ENCODE assay signal across 1 cellular context in the genomic region with DNA sequence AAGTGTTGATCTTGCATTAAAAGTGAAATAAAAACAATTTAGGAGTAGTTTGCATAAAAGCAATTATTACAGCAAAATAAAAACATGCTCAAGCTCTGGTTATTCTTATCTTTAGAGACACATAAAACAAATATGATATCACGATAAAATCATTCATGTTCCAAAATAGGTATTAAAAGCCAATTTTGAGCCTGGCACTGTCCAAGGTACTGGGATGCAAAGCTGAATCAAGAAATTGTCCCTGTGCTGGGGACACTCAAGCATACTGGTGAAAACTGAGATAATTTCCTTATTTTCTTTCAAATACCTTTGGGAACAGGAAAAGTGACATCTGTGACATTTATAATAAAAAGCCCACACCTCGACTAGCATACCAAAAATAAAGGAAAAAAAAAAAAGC.
TF ChIP-seq lines count a peak whose summit lies in the region.

No MANE protein-coding gene starts in this region.

TF ChIP-seq in WTC11, 78 proteins besides CTCF, POLR2A, EP300 and RAD21 (continued from another document):
- TF ChIP-seq, protein P1, sequence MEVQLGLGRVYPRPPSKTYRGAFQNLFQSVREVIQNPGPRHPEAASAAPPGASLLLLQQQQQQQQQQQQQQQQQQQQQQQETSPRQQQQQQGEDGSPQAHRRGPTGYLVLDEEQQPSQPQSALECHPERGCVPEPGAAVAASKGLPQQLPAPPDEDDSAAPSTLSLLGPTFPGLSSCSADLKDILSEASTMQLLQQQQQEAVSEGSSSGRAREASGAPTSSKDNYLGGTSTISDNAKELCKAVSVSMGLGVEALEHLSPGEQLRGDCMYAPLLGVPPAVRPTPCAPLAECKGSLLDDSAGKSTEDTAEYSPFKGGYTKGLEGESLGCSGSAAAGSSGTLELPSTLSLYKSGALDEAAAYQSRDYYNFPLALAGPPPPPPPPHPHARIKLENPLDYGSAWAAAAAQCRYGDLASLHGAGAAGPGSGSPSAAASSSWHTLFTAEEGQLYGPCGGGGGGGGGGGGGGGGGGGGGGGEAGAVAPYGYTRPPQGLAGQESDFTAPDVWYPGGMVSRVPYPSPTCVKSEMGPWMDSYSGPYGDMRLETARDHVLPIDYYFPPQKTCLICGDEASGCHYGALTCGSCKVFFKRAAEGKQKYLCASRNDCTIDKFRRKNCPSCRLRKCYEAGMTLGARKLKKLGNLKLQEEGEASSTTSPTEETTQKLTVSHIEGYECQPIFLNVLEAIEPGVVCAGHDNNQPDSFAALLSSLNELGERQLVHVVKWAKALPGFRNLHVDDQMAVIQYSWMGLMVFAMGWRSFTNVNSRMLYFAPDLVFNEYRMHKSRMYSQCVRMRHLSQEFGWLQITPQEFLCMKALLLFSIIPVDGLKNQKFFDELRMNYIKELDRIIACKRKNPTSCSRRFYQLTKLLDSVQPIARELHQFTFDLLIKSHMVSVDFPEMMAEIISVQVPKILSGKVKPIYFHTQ (CRISPR knock-in tag; IDR thresholded peaks at IDR 0.05) = no peak
- TF ChIP-seq, protein P2, sequence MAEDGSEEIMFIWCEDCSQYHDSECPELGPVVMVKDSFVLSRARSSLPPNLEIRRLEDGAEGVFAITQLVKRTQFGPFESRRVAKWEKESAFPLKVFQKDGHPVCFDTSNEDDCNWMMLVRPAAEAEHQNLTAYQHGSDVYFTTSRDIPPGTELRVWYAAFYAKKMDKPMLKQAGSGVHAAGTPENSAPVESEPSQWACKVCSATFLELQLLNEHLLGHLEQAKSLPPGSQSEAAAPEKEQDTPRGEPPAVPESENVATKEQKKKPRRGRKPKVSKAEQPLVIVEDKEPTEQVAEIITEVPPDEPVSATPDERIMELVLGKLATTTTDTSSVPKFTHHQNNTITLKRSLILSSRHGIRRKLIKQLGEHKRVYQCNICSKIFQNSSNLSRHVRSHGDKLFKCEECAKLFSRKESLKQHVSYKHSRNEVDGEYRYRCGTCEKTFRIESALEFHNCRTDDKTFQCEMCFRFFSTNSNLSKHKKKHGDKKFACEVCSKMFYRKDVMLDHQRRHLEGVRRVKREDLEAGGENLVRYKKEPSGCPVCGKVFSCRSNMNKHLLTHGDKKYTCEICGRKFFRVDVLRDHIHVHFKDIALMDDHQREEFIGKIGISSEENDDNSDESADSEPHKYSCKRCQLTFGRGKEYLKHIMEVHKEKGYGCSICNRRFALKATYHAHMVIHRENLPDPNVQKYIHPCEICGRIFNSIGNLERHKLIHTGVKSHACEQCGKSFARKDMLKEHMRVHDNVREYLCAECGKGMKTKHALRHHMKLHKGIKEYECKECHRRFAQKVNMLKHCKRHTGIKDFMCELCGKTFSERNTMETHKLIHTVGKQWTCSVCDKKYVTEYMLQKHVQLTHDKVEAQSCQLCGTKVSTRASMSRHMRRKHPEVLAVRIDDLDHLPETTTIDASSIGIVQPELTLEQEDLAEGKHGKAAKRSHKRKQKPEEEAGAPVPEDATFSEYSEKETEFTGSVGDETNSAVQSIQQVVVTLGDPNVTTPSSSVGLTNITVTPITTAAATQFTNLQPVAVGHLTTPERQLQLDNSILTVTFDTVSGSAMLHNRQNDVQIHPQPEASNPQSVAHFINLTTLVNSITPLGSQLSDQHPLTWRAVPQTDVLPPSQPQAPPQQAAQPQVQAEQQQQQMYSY (CRISPR knock-in tag; IDR thresholded peaks at IDR 0.05) = no peak
